Comparison of ENCODE assay signal across 6 cellular contexts in genomic region chr16:2250652-2251280, GRCh38. TPM values are rescaled to one million over a fixed set of nuclear protein-coding genes. Genes with fewer than 3 reads are reported as not detected.
DNase-seq lines count a peak whose midpoint lies in the region; ATAC-seq and TF ChIP-seq lines count a peak whose summit lies in the region.

No MANE protein-coding gene starts in this region.

- TF ChIP-seq CTCF in HFFc6 (IDR thresholded peaks at IDR 0.05) (no peak), left ventricle myocardium inferior (IDR thresholded peaks at IDR 0.05; ENCODE audit: borderline replicate concordance) (no peak)

- peak overlapping the region; percentile 86 for H3K27ac Mint-ChIP-seq in HFFc6

- peak; percentile 1 for ATAC-seq in stimulated activated naive CD8-positive, alpha-beta T cell treated with anti-CD3 and anti-CD28 coated beads, Interleukin-15, Interleukin-2, amounts not matched to agents 100 U/mL and 50 U/mL, for 24 hours
- ATAC-seq in HG02840 (IDR thresholded peaks at IDR 0.05; ENCODE audit: low FRiP score, unreplicated experiment): no peak

- H3K4me1 ChIP-seq in left ventricle myocardium inferior: peaks cover 37% of the 10 kb centered on the region

- intact Hi-C loops in left ventricle myocardium inferior (cut with micrococcal nuclease): no loop called here

- peak overlapping the region; percentile 85 for H3K4me3 ChIP-seq in left ventricle myocardium inferior

- DNase-seq in HFFc6: peak; percentile 26
- DNase-seq in activated CD4-positive, alpha-beta T cell treated with anti-CD3 and anti-CD28 coated beads for 1 hour: peak; percentile 19
- no peak for DNase-seq in left ventricle myocardium inferior
- DNase-seq in stimulated activated naive CD8-positive, alpha-beta T cell treated with anti-CD3 and anti-CD28 coated beads, Interleukin-15, Interleukin-2, amounts not matched to agents 100 U/mL and 50 U/mL, for 24 hours: peak; percentile 48
- DNase-seq in NCI-H526 treated with DMSO at 0.1 percent for 48 hours (lab: John Stamatoyannopoulos, UW): no peak

- peaks cover 23% of the 10 kb centered on the region for H3K36me3 Mint-ChIP-seq in HFFc6 (ENCODE audit: low read depth)

- peaks cover 54% of the 10 kb centered on the region for H3K36me3 ChIP-seq in left ventricle myocardium inferior

- H3K27ac ChIP-seq in left ventricle myocardium inferior (replicated peaks): peak overlapping the region; percentile 98

- no peaks in the 10 kb centered on the region for H3K27me3 ChIP-seq in left ventricle myocardium inferior (ENCODE audit: low read depth)

- H3K4me1 Mint-ChIP-seq in HFFc6 (ENCODE audit: low read depth): peaks cover 24% of the 10 kb centered on the region

- H3K4me3 Mint-ChIP-seq in HFFc6: peak overlapping the region; percentile 97

- no peaks in the 10 kb centered on the region for H3K9me3 ChIP-seq in left ventricle myocardium inferior (replicated peaks)

- H3K27me3 Mint-ChIP-seq in HFFc6 (ENCODE audit: insufficient read depth): no peaks in the 10 kb centered on the region

- H3K9me3 Mint-ChIP-seq in HFFc6: no peaks in the 10 kb centered on the region

RNA-seq across cellular contexts. Expression of gene ECI1, which starts 0.6 kb away (rescaled TPM):
- total RNA-seq in HFFc6 (2021; fragmentation: NEBNext Ultra II Directional; extraction: Animal tissue kit (Norgen Biotek cat#: 25700)): 10 to 100 TPM; 30.3 to 47.8 (median 35.4) TPM
- total RNA-seq in left ventricle myocardium inferior: 165 TPM

RNA-seq across cellular contexts. Expression of gene DNASE1L2, which starts 14.5 kb away (rescaled TPM):
- total RNA-seq in HFFc6 (2021; fragmentation: NEBNext Ultra II Directional; extraction: Animal tissue kit (Norgen Biotek cat#: 25700)): 1 to 10 TPM in 4 of 6 experiments, under 1 TPM in 2; 0.82 to 1.5 (median 1.1) TPM
- 0.47 TPM for total RNA-seq in left ventricle myocardium inferior

RNA-seq across cellular contexts. Expression of gene RNPS1, which starts 17.2 kb away (rescaled TPM):
- 100 to 1,000 TPM; 127 to 163 (median 140) TPM for total RNA-seq in HFFc6 (2021; fragmentation: NEBNext Ultra II Directional; extraction: Animal tissue kit (Norgen Biotek cat#: 25700))
- 106 TPM for total RNA-seq in left ventricle myocardium inferior

RNA-seq across cellular contexts. Expression of gene E4F1, which starts 27.4 kb away (rescaled TPM):
- 10 to 100 TPM; 15.8 to 19.8 (median 16.7) TPM for total RNA-seq in HFFc6 (2021; fragmentation: NEBNext Ultra II Directional; extraction: Animal tissue kit (Norgen Biotek cat#: 25700))
- 13.5 TPM for total RNA-seq in left ventricle myocardium inferior

RNA-seq across cellular contexts. Expression of gene PGP, which starts 36.1 kb away (rescaled TPM):
- total RNA-seq in HFFc6 (2021; fragmentation: NEBNext Ultra II Directional; extraction: Animal tissue kit (Norgen Biotek cat#: 25700)): 10 to 100 TPM; 12.8 to 17.8 (median 15.1) TPM
- 34.1 TPM for total RNA-seq in left ventricle myocardium inferior

Comparison
In these comparisons a context has a peak if more than half of its experiments do, and no peak if none do; other contexts are left out.
1. DNase-seq: peak in HFFc6 (single experiment), activated CD4-positive, alpha-beta T cell treated with anti-CD3 and anti-CD28 coated beads for 1 hour (single experiment) and stimulated activated naive CD8-positive, alpha-beta T cell treated with anti-CD3 and anti-CD28 coated beads, Interleukin-15, Interleukin-2, amounts not matched to agents 100 U/mL and 50 U/mL, for 24 hours (single experiment); none in left ventricle myocardium inferior (single experiment) and NCI-H526 treated with DMSO at 0.1 percent for 48 hours (single experiment).